Comparison of ENCODE assay signal across 8 cellular contexts in genomic region chr17:56908061-56908542, GRCh38. TPM values are rescaled to one million over a fixed set of nuclear protein-coding genes. Genes with fewer than 3 reads are reported as not detected.
DNase-seq lines count a peak whose midpoint lies in the region; ATAC-seq and TF ChIP-seq lines count a peak whose summit lies in the region.

No MANE protein-coding gene starts in this region.

- intact Hi-C loops in upper lobe of right lung (cut with DNase I) (no loop called here), uterus (cut with DNase I; ENCODE audit: low total_unique reads) (no loop called here)

- H3K36me3 ChIP-seq in upper lobe of right lung, result peaks cover 61% of the 10 kb centered on the region
- H3K36me3 ChIP-seq in uterus, result no peaks in the 10 kb centered on the region

- peak; percentile 85 for ATAC-seq in HG02938 (IDR thresholded peaks at IDR 0.05; ENCODE audit: unreplicated experiment)
- peak; percentile 75 for ATAC-seq in foreskin keratinocyte
- peak; percentile 77 for ATAC-seq in upper lobe of right lung

- H3K27me3 ChIP-seq in foreskin keratinocyte (no peaks in the 10 kb centered on the region), upper lobe of right lung (no peaks in the 10 kb centered on the region), uterus (no peaks in the 10 kb centered on the region)

- H3K27ac ChIP-seq in foreskin keratinocyte (peak overlapping the region; percentile 0), upper lobe of right lung (peak overlapping the region; percentile 97), uterus (no peak overlapping the region)

- H3K9me3 ChIP-seq in upper lobe of right lung (no peaks in the 10 kb centered on the region), uterus (no peaks in the 10 kb centered on the region)

- DNase-seq in activated naive CD4-positive, alpha-beta T cell treated with Interleukin-2 at 50 U/mL for 16 hours, result peak; percentile 46
- DNase-seq in activated naive CD4-positive, alpha-beta T cell (lab: John Stamatoyannopoulos, UW), result no peak
- DNase-seq in OCI-M1 (lab: John Stamatoyannopoulos, UW) (peak; percentile 36), foreskin keratinocyte (peak in 1 of 2 donors; percentile 37), upper lobe of right lung (peak; percentile 83), uterus (no peak), NCI-H187 (lab: John Stamatoyannopoulos, UW) (no peak)

- TF ChIP-seq CTCF in foreskin keratinocyte (conservative IDR thresholded peaks at IDR 0.05) (no peak), upper lobe of right lung (IDR thresholded peaks at IDR 0.05) (no peak), uterus (IDR thresholded peaks at IDR 0.05) (no peak)

- TF ChIP-seq POLR2A in uterus (IDR thresholded peaks at IDR 0.05), result no peak

- no peak overlapping the region for H3K4me3 ChIP-seq in upper lobe of right lung
- H3K4me3 ChIP-seq in uterus, result no peak overlapping the region

- H3K4me1 ChIP-seq in foreskin keratinocyte (peaks cover 11% of the 10 kb centered on the region), upper lobe of right lung (peaks cover 45% of the 10 kb centered on the region), uterus (no peaks in the 10 kb centered on the region)

RNA-seq across cellular contexts. Expression of gene TRIM25, which starts 5.7 kb away (rescaled TPM):
- total RNA-seq in foreskin keratinocyte, result 66.1 and 72.4 TPM in 2 replicates
- polyA plus RNA-seq in foreskin keratinocyte, result 29.5 TPM in 2 replicates
- total RNA-seq in upper lobe of right lung, result 89.3 TPM
- total RNA-seq in uterus, result 10 to 100 TPM; 17.4 to 80.0 (median 35.0) TPM

RNA-seq across cellular contexts. Expression of gene COIL, which starts 52.7 kb away (rescaled TPM):
- 18.6 and 19.9 TPM in 2 replicates for total RNA-seq in foreskin keratinocyte
- 10.2 and 11.6 TPM in 2 replicates for polyA plus RNA-seq in foreskin keratinocyte
- total RNA-seq in upper lobe of right lung, result 13.3 TPM
- total RNA-seq in uterus, result 10 to 100 TPM in 3 of 4 donors, 1 to 10 TPM in 1; 6.9 to 26.1 (median 14.3) TPM

Comparison
In these comparisons a context has a peak if more than half of its experiments do, and no peak if none do; other contexts are left out.
1. DNase-seq: peak in activated naive CD4-positive, alpha-beta T cell treated with Interleukin-2 at 50 U/mL for 16 hours (single experiment), OCI-M1 (single experiment) and upper lobe of right lung (single experiment); none in activated naive CD4-positive, alpha-beta T cell (0 of 4), uterus (0 of 2) and NCI-H187 (0 of 2).
2. H3K27ac ChIP-seq: peak in foreskin keratinocyte (single experiment) and upper lobe of right lung (single experiment); none in uterus (0 of 2).
3. Peak in every context shown above with its lines, with median percentiles within 50 percentile points of each other: ATAC-seq.